ENCODE assay signal across 11 cellular contexts in the genomic region with DNA sequence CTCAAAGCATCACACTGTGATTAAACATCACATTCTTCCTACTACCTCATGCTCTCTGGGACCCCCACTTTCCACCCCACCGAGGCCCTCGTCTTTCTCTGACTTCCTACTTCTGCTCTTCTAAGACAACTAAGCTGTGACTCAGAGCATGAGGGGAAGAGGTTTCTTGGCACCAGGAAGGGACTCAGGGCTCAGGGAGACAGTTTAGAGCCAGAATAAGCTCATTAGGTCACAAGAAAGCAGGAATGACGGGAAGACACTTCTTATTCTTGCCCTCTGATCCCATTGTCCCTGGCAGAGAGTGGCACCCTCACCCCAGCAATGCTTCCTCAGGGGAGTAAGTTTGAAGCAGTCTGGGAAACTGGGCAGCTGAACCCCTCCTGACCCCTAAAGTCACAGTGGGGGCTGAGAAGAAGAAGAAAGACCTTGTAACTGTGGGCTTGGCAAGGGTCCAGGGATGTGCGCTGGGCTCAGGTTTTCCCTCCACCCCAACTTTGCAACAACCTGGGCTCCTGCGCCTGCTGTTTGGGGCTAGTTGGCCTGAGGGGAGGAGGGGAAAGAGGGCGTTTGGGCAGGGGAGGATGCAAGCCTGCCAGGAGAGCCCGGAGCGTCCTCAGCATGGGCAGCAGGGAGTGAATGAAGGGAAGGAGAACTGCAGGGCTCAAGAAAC.
DNase-seq lines count a peak whose midpoint lies in the region; ATAC-seq and TF ChIP-seq lines count a peak whose summit lies in the region.
"Had no signal": no experiment of that assay in that cellular context is flagged by ENCODE, and none has a peak within 500 bp of the region (broad histone marks: within the 10 kb centered on the region; RNA-seq: fewer than 3 reads in every experiment).

No MANE protein-coding gene starts in this region.

- H3K27me3 Mint-ChIP-seq in progenitor cell of endocrine pancreas: peaks cover 11% of the 10 kb centered on the region

- H3K36me3 ChIP-seq in colonic mucosa: no peaks in the 10 kb centered on the region
- no peaks in the 10 kb centered on the region for H3K36me3 ChIP-seq in lower lobe of right lung
- no peaks in the 10 kb centered on the region for H3K36me3 ChIP-seq in transverse colon
- no peaks in the 10 kb centered on the region for H3K36me3 ChIP-seq in A673 (ENCODE audit: insufficient read depth, low read length, poor library complexity, severe bottlenecking)

- TF ChIP-seq EP300 in transverse colon (IDR thresholded peaks at IDR 0.05; ENCODE audit: low read depth): no peak

- no peak overlapping the region for H3K4me3 ChIP-seq in colonic mucosa
- H3K4me3 ChIP-seq in lower lobe of right lung: no peak overlapping the region
- H3K4me3 ChIP-seq in transverse colon: no peak overlapping the region
- no peak overlapping the region for H3K4me3 ChIP-seq in A673 (ENCODE audit: low read depth, low read length, poor library complexity, severe bottlenecking)

- no peak overlapping the region for H3K4me3 Mint-ChIP-seq in progenitor cell of endocrine pancreas (ENCODE audit: low read depth)
- H3K4me3 Mint-ChIP-seq: activated CD4-positive, alpha-beta memory T cell treated with anti-CD3 and anti-CD28 coated beads for 36 hours; stimulated activated naive CD8-positive, alpha-beta T cell treated with anti-CD3 and anti-CD28 coated beads, Interleukin-15, Interleukin-2, amounts not matched to agents 100 ng/mL and 50 ng/mL, for 24 hours had no signal

- H3K9me3 ChIP-seq in colonic mucosa (no peaks in the 10 kb centered on the region), lower lobe of right lung (no peaks in the 10 kb centered on the region), transverse colon (no peaks in the 10 kb centered on the region), A673 (ENCODE audit: low read depth, low read length, poor library complexity, severe bottlenecking) (no peaks in the 10 kb centered on the region)

- H3K9me3 Mint-ChIP-seq in progenitor cell of endocrine pancreas (ENCODE audit: low read depth): no peaks in the 10 kb centered on the region
- H3K9me3 Mint-ChIP-seq: activated CD4-positive, alpha-beta memory T cell treated with anti-CD3 and anti-CD28 coated beads for 36 hours; stimulated activated naive CD8-positive, alpha-beta T cell treated with anti-CD3 and anti-CD28 coated beads, Interleukin-15, Interleukin-2, amounts not matched to agents 100 ng/mL and 50 ng/mL, for 24 hours had no signal

- H3K27me3 ChIP-seq in colonic mucosa: no peaks in the 10 kb centered on the region
- no peaks in the 10 kb centered on the region for H3K27me3 ChIP-seq in lower lobe of right lung (ENCODE audit: low read depth)
- no peaks in the 10 kb centered on the region for H3K27me3 ChIP-seq in transverse colon
- no peaks in the 10 kb centered on the region for H3K27me3 ChIP-seq in A673 (replicated peaks; ENCODE audit: insufficient read depth, low read depth, low read length, poor library complexity)

- H3K27ac ChIP-seq in colonic mucosa (peak overlapping the region; percentile 66), lower lobe of right lung (peak overlapping the region; percentile 72), transverse colon (peak overlapping the region; percentile 52 to 72 (median 69)), A673 (ENCODE audit: low read depth, low read length, poor library complexity, severe bottlenecking) (no peak overlapping the region)

- in situ Hi-C loops in transverse colon (cut with MboI; ENCODE audit: low pct_ligation_motif_present in 1 of 4, low pct_unique_long_range_greater_than_20kb in 1 of 4, low sequenced_read_pairs in 3 of 4): no loop called here

- H3K27ac Mint-ChIP-seq in progenitor cell of endocrine pancreas: no peak overlapping the region
- H3K27ac Mint-ChIP-seq: activated CD4-positive, alpha-beta memory T cell treated with anti-CD3 and anti-CD28 coated beads for 36 hours; stimulated activated naive CD8-positive, alpha-beta T cell treated with anti-CD3 and anti-CD28 coated beads, Interleukin-15, Interleukin-2, amounts not matched to agents 100 ng/mL and 50 ng/mL, for 24 hours had no signal

- TF ChIP-seq POLR2A in transverse colon (IDR thresholded peaks at IDR 0.05): no peak

- H3K36me3 Mint-ChIP-seq in progenitor cell of endocrine pancreas (ENCODE audit: insufficient read depth): no peaks in the 10 kb centered on the region
- H3K36me3 Mint-ChIP-seq: activated CD4-positive, alpha-beta memory T cell treated with anti-CD3 and anti-CD28 coated beads for 36 hours had no signal

- no TSS peak for BruUV-seq in A673 (replicated peaks; lab: Mats Ljungman, UMichigan)

- H3K9ac ChIP-seq in colonic mucosa (ENCODE audit: low read depth in 2 of 2, low read length in 2 of 2): no peak overlapping the region

- ATAC-seq in lower lobe of right lung: peak; percentile 57 to 60
- ATAC-seq in HG03442 (IDR thresholded peaks at IDR 0.05; ENCODE audit: unreplicated experiment): no peak

- CTCF ChIA-PET in A673 (lab: Charles Lee): no interaction called here

- intact Hi-C loops in colonic mucosa (cut with DNase I) (no loop called here), lower lobe of right lung (cut with DNase I) (no loop called here), transverse colon (cut with DNase I; ENCODE audit: low total_unique reads) (loop anchor here (10.0 kb wide), 1 partner anchor 59 kb away; no protein-coding TSS in a partner anchor), A673 (cut with micrococcal nuclease; ENCODE audit: unreplicated experiment) (no loop called here)

- no peak for TF ChIP-seq CTCF in colonic mucosa (IDR thresholded peaks at IDR 0.05)
- no peak for TF ChIP-seq CTCF in lower lobe of right lung (IDR thresholded peaks at IDR 0.05)
- no peak for TF ChIP-seq CTCF in transverse colon (IDR thresholded peaks at IDR 0.05)
- no peak for TF ChIP-seq CTCF in A673 (conservative IDR thresholded peaks at IDR 0.05; ENCODE audit: low read depth, low read length)
- no peak for TF ChIP-seq CTCF in progenitor cell of endocrine pancreas (IDR thresholded peaks at IDR 0.05; ENCODE audit: unreplicated experiment)

- H3K4me1 Mint-ChIP-seq in progenitor cell of endocrine pancreas (ENCODE audit: low read depth): peaks cover 14% of the 10 kb centered on the region

- 66 to 67% methylated on average over 1 to 8 of the region's 8 CpGs for WGBS in transverse colon (ENCODE audit: low coverage in 1 of 2), 2 donors

- H3K4me1 ChIP-seq in colonic mucosa (peaks cover 10% of the 10 kb centered on the region), lower lobe of right lung (peaks cover 61% of the 10 kb centered on the region), transverse colon (peaks cover 16 to 54% (median 44%) of the 10 kb centered on the region in 4 donors), A673 (ENCODE audit: insufficient read depth, low read length, poor library complexity, severe bottlenecking) (peaks cover 10% of the 10 kb centered on the region)

- DNase-seq in NCI-H82 (lab: John Stamatoyannopoulos, UW): peak; percentile 78
- no peak for DNase-seq in colonic mucosa
- no peak for DNase-seq in lower lobe of right lung
- DNase-seq in transverse colon: no peak
- DNase-seq in A673 (ENCODE audit: low spot score): no peak
- no peak for DNase-seq in progenitor cell of endocrine pancreas (ENCODE audit: low spot score, unreplicated experiment)
- no peak for DNase-seq in T-helper 1 cell
- DNase-seq: activated CD4-positive, alpha-beta memory T cell treated with anti-CD3 and anti-CD28 coated beads for 36 hours; NCI-H2171 treated with DMSO at 0.1 percent for 48 hours had no signal

- POLR2A ChIA-PET in A673 (lab: Charles Lee; ENCODE audit: low non-redundant PET): interaction anchor here (0.6 kb wide), 1 partner anchor 58 kb away, joined by 13 read pairs; no protein-coding TSS in a partner anchor
